In genomic region chrX:148535639-148536038, GRCh38 we compare ENCODE assay signal across 17 cellular contexts. TPM values are rescaled to one million over a fixed set of nuclear protein-coding genes. Genes with fewer than 3 reads are reported as not detected.
A peak's percentile ranks its signal among the peaks of the same experiment; 100 is the strongest.
DNase-seq lines count a peak whose midpoint lies in the region; ATAC-seq and TF ChIP-seq lines count a peak whose summit lies in the region.
"Had no signal": no experiment of that assay in that cellular context is flagged by ENCODE, and none has a peak within 500 bp of the region (broad histone marks: within the 10 kb centered on the region; RNA-seq: fewer than 3 reads in every experiment).

No MANE protein-coding gene starts in this region.

- no peaks in the 10 kb centered on the region for H3K9me3 ChIP-seq in MG63
- H3K9me3 ChIP-seq: SJSA1 had no signal

- H3K4me3 ChIP-seq in MG63 (no peak overlapping the region), epithelial cell of esophagus (ENCODE audit: low read length) (no peak overlapping the region)
- H3K4me3 ChIP-seq: BLaER1, SJSA1 had no signal

- no peak for TF ChIP-seq CTCF in epithelial cell of esophagus (IDR thresholded peaks at IDR 0.05; ENCODE audit: insufficient read depth, low read depth, low read length, missing control alignments)

- peak; percentile 13 for DNase-seq in ELF-1 (ENCODE audit: low read depth, low spot score)
- peak; percentile 12 for DNase-seq in MG63
- peak; percentile 10 for DNase-seq in epithelial cell of esophagus (ENCODE audit: low read depth)
- no peak for DNase-seq in effector CD4-positive, alpha-beta T cell
- no peak for DNase-seq in GDM1 (lab: John Stamatoyannopoulos, UW)
- DNase-seq in posterior cingulate gyrus = no peak
- DNase-seq: CD8-positive, alpha-beta T cell; DND-41; H7; NCI-H1417 treated with DMSO at 0.1 percent for 48 hours; NCI-H1930; NCI-H2171 treated with DMSO at 0.1 percent for 48 hours; NCI-H446 treated with DMSO at 0.1 percent for 48 hours; NCI-H748 treated with DMSO at 0.1 percent for 48 hours had no signal

- no peaks in the 10 kb centered on the region for H3K27me3 ChIP-seq in MG63
- H3K27me3 ChIP-seq: BLaER1, SJSA1 had no signal

- ATAC-seq in HG03135 (IDR thresholded peaks at IDR 0.05; ENCODE audit: unreplicated experiment) = no peak
- ATAC-seq: CD8-positive, alpha-beta T cell had no signal

- H3K36me3 ChIP-seq in MG63 = no peaks in the 10 kb centered on the region
- H3K36me3 ChIP-seq: SJSA1 had no signal

- intact Hi-C loops in posterior cingulate gyrus (cut with DNase I) = no loop called here

RNA-seq across cellular contexts. Expression of gene AFF2, which starts 35.2 kb away (rescaled TPM):
- total RNA-seq in MG63 (2014; rRNA removed; shearing (Covaris generic); ENCODE audit: low replicate concordance) = not detected in 2 replicates

Comparison
In these comparisons a context has a peak if more than half of its experiments do, and no peak if none do; other contexts are left out.
1. DNase-seq: peak in ELF-1 (single experiment), MG63 (single experiment) and epithelial cell of esophagus (single experiment); none in effector CD4-positive, alpha-beta T cell (single experiment), GDM1 (single experiment) and posterior cingulate gyrus (0 of 10).